In genomic region chr18:37414816-37415215, GRCh38 we compare ENCODE assay signal across 6 cellular contexts.
"Had no signal": no experiment of that assay in that cellular context is flagged by ENCODE, and none has a peak within 500 bp of the region (broad histone marks: within the 10 kb centered on the region; RNA-seq: fewer than 3 reads in every experiment).

No MANE protein-coding gene starts in this region.

- H3K4me3 ChIP-seq: GM23338 had no signal

- H3K27ac ChIP-seq: HL-60 had no signal

- DNase-seq: H9, HCEC 1CT, KBM-7 had no signal

- H2AFZ ChIP-seq: GM23338 had no signal

- ATAC-seq: GM23338, HepG2 had no signal

- H3K4me2 ChIP-seq: GM23338 had no signal
